Comparison of ENCODE assay signal across 1 cellular context in the genomic region with DNA sequence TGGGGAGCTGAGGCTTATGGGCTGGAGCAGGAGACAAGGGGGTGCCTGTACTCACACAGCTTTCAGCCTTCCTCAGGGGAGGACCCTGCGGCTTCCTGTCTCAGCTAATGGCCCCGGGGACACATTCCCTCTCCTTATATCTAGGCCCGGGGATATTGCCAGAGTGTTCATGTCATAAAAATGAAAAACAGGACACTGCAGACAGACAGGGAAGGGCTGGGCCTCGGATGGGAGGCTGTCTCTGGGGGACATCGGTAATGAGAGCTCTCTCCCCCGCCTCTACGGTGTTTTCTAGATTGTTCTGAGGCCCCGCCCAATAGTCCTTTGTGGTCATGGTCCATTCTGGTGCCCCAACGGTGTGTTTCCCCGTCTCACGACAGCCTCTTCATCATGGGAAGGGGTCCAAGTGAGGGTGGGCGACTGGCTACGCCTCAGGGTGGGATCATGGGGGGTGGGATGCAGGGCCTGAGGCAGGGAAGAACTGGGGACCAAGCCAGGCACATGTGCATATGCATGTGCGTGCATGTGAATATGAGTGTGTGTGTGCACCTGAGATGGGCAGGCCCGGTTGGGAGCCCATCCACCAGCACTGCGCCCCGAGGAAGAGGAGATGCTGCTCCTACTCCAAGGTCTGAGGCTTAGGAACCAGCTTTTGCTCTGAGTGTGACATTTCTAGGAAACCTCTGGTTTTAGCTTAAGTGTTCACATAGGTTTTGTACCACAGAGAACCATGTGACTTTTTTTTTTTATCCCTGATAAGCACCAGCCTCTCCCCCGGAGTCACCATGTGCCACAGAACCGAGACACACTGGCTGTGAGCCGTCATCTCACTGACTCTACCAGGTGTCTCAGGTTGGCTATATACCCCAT.
TF ChIP-seq lines count a peak whose summit lies in the region.

No MANE protein-coding gene starts in this region.

TF ChIP-seq in K562, 482 proteins besides CTCF, POLR2A, EP300 and RAD21 (continued from another document):
- TF ChIP-seq, protein P1, sequence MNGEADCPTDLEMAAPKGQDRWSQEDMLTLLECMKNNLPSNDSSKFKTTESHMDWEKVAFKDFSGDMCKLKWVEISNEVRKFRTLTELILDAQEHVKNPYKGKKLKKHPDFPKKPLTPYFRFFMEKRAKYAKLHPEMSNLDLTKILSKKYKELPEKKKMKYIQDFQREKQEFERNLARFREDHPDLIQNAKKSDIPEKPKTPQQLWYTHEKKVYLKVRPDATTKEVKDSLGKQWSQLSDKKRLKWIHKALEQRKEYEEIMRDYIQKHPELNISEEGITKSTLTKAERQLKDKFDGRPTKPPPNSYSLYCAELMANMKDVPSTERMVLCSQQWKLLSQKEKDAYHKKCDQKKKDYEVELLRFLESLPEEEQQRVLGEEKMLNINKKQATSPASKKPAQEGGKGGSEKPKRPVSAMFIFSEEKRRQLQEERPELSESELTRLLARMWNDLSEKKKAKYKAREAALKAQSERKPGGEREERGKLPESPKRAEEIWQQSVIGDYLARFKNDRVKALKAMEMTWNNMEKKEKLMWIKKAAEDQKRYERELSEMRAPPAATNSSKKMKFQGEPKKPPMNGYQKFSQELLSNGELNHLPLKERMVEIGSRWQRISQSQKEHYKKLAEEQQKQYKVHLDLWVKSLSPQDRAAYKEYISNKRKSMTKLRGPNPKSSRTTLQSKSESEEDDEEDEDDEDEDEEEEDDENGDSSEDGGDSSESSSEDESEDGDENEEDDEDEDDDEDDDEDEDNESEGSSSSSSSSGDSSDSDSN (IDR thresholded peaks at IDR 0.05; ENCODE audit: borderline replicate concordance in 1 of 2, low read depth in 2 of 2, low read length in 2 of 2), result 0 out of 4 replicates have a peak, but pooled peaks of 1 of the 2 experiments have one; percentile 17
- TF ChIP-seq ELF1 (tag; IDR thresholded peaks at IDR 0.05), result no peak
- no peak for TF ChIP-seq MEIS2 (IDR thresholded peaks at IDR 0.05; ENCODE audit: partially characterized antibody)
- 0 out of 2 replicates have a peak, but pooled peaks have one; percentile 28 for TF ChIP-seq ZFP1 (CRISPR knock-in tag; IDR thresholded peaks at IDR 0.05)
- no peak for TF ChIP-seq THRAP3 (IDR thresholded peaks at IDR 0.05; ENCODE audit: borderline replicate concordance)
- TF ChIP-seq PURB (CRISPR knock-in tag; IDR thresholded peaks at IDR 0.05; ENCODE audit: low read depth), result no peak
- no peak for TF ChIP-seq ZNF174 (CRISPR knock-in tag; IDR thresholded peaks at IDR 0.05)
- TF ChIP-seq GATA2 (CRISPR knock-in tag; IDR thresholded peaks at IDR 0.05), result no peak
- no peak for TF ChIP-seq DACH1 (IDR thresholded peaks at IDR 0.05; ENCODE audit: partially characterized antibody)
- no peak for TF ChIP-seq BRCA1 (IDR thresholded peaks at IDR 0.05)
- no peak for TF ChIP-seq BRCA1 (CRISPR knock-in tag; IDR thresholded peaks at IDR 0.05)
- no peak for TF ChIP-seq ZBTB1 (CRISPR knock-in tag; IDR thresholded peaks at IDR 0.05; ENCODE audit: borderline replicate concordance, low read depth)
- TF ChIP-seq GABPB1 (CRISPR knock-in tag; IDR thresholded peaks at IDR 0.05), result no peak
- TF ChIP-seq BACH1 (tag; IDR thresholded peaks at IDR 0.05), result no peak
- TF ChIP-seq, protein P2, sequence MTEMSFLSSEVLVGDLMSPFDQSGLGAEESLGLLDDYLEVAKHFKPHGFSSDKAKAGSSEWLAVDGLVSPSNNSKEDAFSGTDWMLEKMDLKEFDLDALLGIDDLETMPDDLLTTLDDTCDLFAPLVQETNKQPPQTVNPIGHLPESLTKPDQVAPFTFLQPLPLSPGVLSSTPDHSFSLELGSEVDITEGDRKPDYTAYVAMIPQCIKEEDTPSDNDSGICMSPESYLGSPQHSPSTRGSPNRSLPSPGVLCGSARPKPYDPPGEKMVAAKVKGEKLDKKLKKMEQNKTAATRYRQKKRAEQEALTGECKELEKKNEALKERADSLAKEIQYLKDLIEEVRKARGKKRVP (CRISPR knock-in tag; IDR thresholded peaks at IDR 0.05), result 0 out of 2 replicates have a peak, but pooled peaks have one; percentile 27
- peak; percentile 43; the same call in 1 of the 2 replicates for TF ChIP-seq ZNF134 (CRISPR knock-in tag; conservative IDR thresholded peaks at IDR 0.05)
- TF ChIP-seq PTBP1 (IDR thresholded peaks at IDR 0.05; ENCODE audit: low read depth, low read length), result no peak
- TF ChIP-seq, protein P3, sequence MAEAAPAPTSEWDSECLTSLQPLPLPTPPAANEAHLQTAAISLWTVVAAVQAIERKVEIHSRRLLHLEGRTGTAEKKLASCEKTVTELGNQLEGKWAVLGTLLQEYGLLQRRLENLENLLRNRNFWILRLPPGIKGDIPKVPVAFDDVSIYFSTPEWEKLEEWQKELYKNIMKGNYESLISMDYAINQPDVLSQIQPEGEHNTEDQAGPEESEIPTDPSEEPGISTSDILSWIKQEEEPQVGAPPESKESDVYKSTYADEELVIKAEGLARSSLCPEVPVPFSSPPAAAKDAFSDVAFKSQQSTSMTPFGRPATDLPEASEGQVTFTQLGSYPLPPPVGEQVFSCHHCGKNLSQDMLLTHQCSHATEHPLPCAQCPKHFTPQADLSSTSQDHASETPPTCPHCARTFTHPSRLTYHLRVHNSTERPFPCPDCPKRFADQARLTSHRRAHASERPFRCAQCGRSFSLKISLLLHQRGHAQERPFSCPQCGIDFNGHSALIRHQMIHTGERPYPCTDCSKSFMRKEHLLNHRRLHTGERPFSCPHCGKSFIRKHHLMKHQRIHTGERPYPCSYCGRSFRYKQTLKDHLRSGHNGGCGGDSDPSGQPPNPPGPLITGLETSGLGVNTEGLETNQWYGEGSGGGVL (CRISPR knock-in tag; IDR thresholded peaks at IDR 0.05), result no peak
- peak; percentile 95 for TF ChIP-seq ZNF384 (IDR thresholded peaks at IDR 0.05; ENCODE audit: low read depth, low read length)
- TF ChIP-seq MBD2 (IDR thresholded peaks at IDR 0.05; ENCODE audit: borderline replicate concordance, low read depth), result no peak
- TF ChIP-seq HDAC6 (IDR thresholded peaks at IDR 0.05; ENCODE audit: low read depth, low read length), result no peak
- peak in 1 of 2 experiments; percentile 65; a peak in 2 of 4 replicates for TF ChIP-seq TEAD1 (CRISPR knock-in tag; IDR thresholded peaks at IDR 0.05)
- TF ChIP-seq, protein P4, sequence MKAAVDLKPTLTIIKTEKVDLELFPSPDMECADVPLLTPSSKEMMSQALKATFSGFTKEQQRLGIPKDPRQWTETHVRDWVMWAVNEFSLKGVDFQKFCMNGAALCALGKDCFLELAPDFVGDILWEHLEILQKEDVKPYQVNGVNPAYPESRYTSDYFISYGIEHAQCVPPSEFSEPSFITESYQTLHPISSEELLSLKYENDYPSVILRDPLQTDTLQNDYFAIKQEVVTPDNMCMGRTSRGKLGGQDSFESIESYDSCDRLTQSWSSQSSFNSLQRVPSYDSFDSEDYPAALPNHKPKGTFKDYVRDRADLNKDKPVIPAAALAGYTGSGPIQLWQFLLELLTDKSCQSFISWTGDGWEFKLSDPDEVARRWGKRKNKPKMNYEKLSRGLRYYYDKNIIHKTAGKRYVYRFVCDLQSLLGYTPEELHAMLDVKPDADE (conservative IDR thresholded peaks at IDR 0.05; ENCODE audit: control insufficient read depth, low read depth, low read length), result no peak
- no peak for TF ChIP-seq BMI1 (IDR thresholded peaks at IDR 0.05; ENCODE audit: low read length)
- TF ChIP-seq SOX6 (IDR thresholded peaks at IDR 0.05), result no peak
- no peak for TF ChIP-seq TOE1 (IDR thresholded peaks at IDR 0.05; ENCODE audit: borderline replicate concordance)
- no peak for TF ChIP-seq TOE1 (CRISPR knock-in tag; IDR thresholded peaks at IDR 0.05; ENCODE audit: borderline replicate concordance, low read depth)
- 0 out of 2 replicates have a peak, but pooled peaks have one; percentile 75 for TF ChIP-seq ZNF76 (CRISPR knock-in tag; IDR thresholded peaks at IDR 0.05; ENCODE audit: borderline replicate concordance)
